Comparison of ENCODE assay signal across 19 cellular contexts in genomic region chr4:145785391-145786008, GRCh38.
DNase-seq lines count a peak whose midpoint lies in the region; ATAC-seq, FAIRE-seq and TF ChIP-seq lines count a peak whose summit lies in the region.
"Had no signal": no experiment of that assay in that cellular context is flagged by ENCODE, and none has a peak within 500 bp of the region (broad histone marks: within the 10 kb centered on the region; RNA-seq: fewer than 3 reads in every experiment).

No MANE protein-coding gene starts in this region.

- peak overlapping the region in 1 of 2 donors; percentile 74 for H3K4me3 Mint-ChIP-seq in CD14-positive monocyte
- H3K4me3 Mint-ChIP-seq: CD8-positive, alpha-beta T cell; T-helper 1 cell treated with Interleukin-12 subunit alpha and Interleukin-12 subunit beta and Interleukin-4 antibody, amounts not matched to agents 30 μg/mL and 1 μg/mL, for 36 hours had no signal

- 0 out of 3 replicates have a peak, but pooled peaks have one; percentile 41 for ATAC-seq in HepG2
- ATAC-seq in HG03457 (IDR thresholded peaks at IDR 0.05; ENCODE audit: unreplicated experiment), result no peak
- ATAC-seq: CD8-positive, alpha-beta T cell had no signal

- H3K4me2 ChIP-seq in HepG2 (ENCODE audit: low read depth, low read length), result no peak overlapping the region

- H3K27ac ChIP-seq in HepG2 (ENCODE audit: extremely low read length, insufficient read depth, low read length), result no peak overlapping the region
- H3K27ac ChIP-seq: adrenal gland had no signal

- no peak overlapping the region for H2AFZ ChIP-seq in HepG2 (ENCODE audit: low read length)

- H3K36me3 ChIP-seq in adipocyte (ENCODE audit: control insufficient read depth, insufficient read depth, low read length, severe bottlenecking), result no peaks in the 10 kb centered on the region
- H3K36me3 ChIP-seq in HepG2 (replicated peaks in 1 of 2; ENCODE audit: control insufficient read depth in 1 of 2, insufficient read depth in 2 of 2, low read length in 2 of 2), result no peaks in the 10 kb centered on the region
- H3K36me3 ChIP-seq: adrenal gland, heart left ventricle had no signal

- H3K4me1 ChIP-seq in adipocyte (ENCODE audit: control insufficient read depth, insufficient read depth, low read length), result peaks cover 18% of the 10 kb centered on the region
- H3K4me1 ChIP-seq in HepG2 (ENCODE audit: insufficient read depth, low read length), result 0 out of 2 replicates have a peak, but pooled peaks cover 12% of the 10 kb centered on the region

- H3K4me3 ChIP-seq in adipocyte (ENCODE audit: low read length) (peak overlapping the region; percentile 11), HepG2 (replicated peaks in 1 of 3; ENCODE audit: insufficient read depth in 1 of 3, low read depth in 2 of 3, low read length in 3 of 3) (no peak overlapping the region)
- H3K4me3 ChIP-seq: adrenal gland, heart left ventricle had no signal

- no peak for TF ChIP-seq CTCF in CD14-positive monocyte (IDR thresholded peaks at IDR 0.05)
- TF ChIP-seq CTCF in HepG2 (CRISPR knock-in tag; IDR thresholded peaks at IDR 0.05), result no peak

- CTCF ChIA-PET in HepG2 (lab: Yijun Ruan, JAX; ENCODE audit: low intra/inter-chr PET ratio, low total read pairs), result no interaction called here

- no TSS peak for BruUV-seq in HepG2 (replicated peaks; lab: Mats Ljungman, UMichigan)

- no peaks in the 10 kb centered on the region for H4K20me1 ChIP-seq in HepG2 (ENCODE audit: insufficient read depth, low read length)

- no peak for TF ChIP-seq RAD21 in HepG2 (CRISPR knock-in tag; IDR thresholded peaks at IDR 0.05)

- intact Hi-C loops in CD14-positive monocyte (cut with micrococcal nuclease) (no loop called here), HepG2 (cut with micrococcal nuclease; ENCODE audit: unreplicated experiment) (no loop called here)

- TF ChIP-seq POLR2A in HepG2 (IDR thresholded peaks at IDR 0.05; ENCODE audit: insufficient read depth in 1 of 2, low read depth in 2 of 2, low read length in 2 of 2), result no peak

- in situ Hi-C loops in HepG2 (cut with HindIII; ENCODE audit: extremely low pct_ligation_motif_present, low pct_unique_long_range_greater_than_20kb), result no loop called here

- H3K36me3 Mint-ChIP-seq in CD14-positive monocyte, result no peaks in the 10 kb centered on the region

- WGBS in HepG2 (ENCODE audit: low lambda C conversion rate), result 75% methylated on average over 2 of the region's 2 CpGs

- H3K27ac Mint-ChIP-seq in CD14-positive monocyte, result peak overlapping the region; percentile 71 to 87 (median 81)
- H3K27ac Mint-ChIP-seq: T-helper 1 cell treated with Interleukin-12 subunit alpha and Interleukin-12 subunit beta and Interleukin-4 antibody, amounts not matched to agents 30 μg/mL and 1 μg/mL, for 36 hours had no signal

- no peak overlapping the region for H3K9ac ChIP-seq in adipocyte (ENCODE audit: low read length)
- H3K9ac ChIP-seq in HepG2 (ENCODE audit: insufficient read depth, low read depth, low read length), result no peak overlapping the region

- POLR2A ChIA-PET in HepG2 (lab: Yijun Ruan, JAX), result no interaction called here

- peak; percentile 14 for DNase-seq in NCI-H2196 (lab: John Stamatoyannopoulos, UW; ENCODE audit: unreplicated experiment)
- DNase-seq in NCI-H2196 treated with DMSO at 0.1 percent for 48 hours (lab: John Stamatoyannopoulos, UW; ENCODE audit: unreplicated experiment), result no peak
- no peak for DNase-seq in CD14-positive monocyte (ENCODE audit: low spot score)
- peak; percentile 40 for DNase-seq in adipocyte (ENCODE audit: low read depth)
- DNase-seq in HepG2 (ENCODE audit: low spot score), result peak; percentile 7
- no peak for DNase-seq in stimulated activated CD4-positive, alpha-beta T cell treated with anti-CD3 and anti-CD28 coated beads, Interleukin-4, amount 100 ng/mL, for 1 hour
- no peak for DNase-seq in urothelium cell line (ENCODE audit: low spot score)
- DNase-seq: adrenal gland; CD8-positive, alpha-beta T cell; cortex of kidney; heart left ventricle; kidney; NCI-H187 treated with DMSO at 0.1 percent for 48 hours; NCI-H69; nucleus accumbens; trophoblast cell had no signal

- H3K79me2 ChIP-seq in HepG2 (ENCODE audit: insufficient read depth, low read length), result no peaks in the 10 kb centered on the region

- no peaks in the 10 kb centered on the region for H3K27me3 Mint-ChIP-seq in CD14-positive monocyte (ENCODE audit: low read depth in 3 of 3)

- peaks cover 36% of the 10 kb centered on the region for H3K4me1 Mint-ChIP-seq in CD14-positive monocyte

- TF ChIP-seq EP300 in HepG2 (IDR thresholded peaks at IDR 0.05; ENCODE audit: low read depth in 2 of 2, low read length in 2 of 2), result no peak
- TF ChIP-seq EP300 in HepG2 (CRISPR knock-in tag; IDR thresholded peaks at IDR 0.05; ENCODE audit: borderline replicate concordance), result no peak

- H3K27me3 ChIP-seq in adipocyte (replicated peaks; ENCODE audit: control insufficient read depth, insufficient read depth, low read length), result no peaks in the 10 kb centered on the region
- no peaks in the 10 kb centered on the region for H3K27me3 ChIP-seq in HepG2 (ENCODE audit: control insufficient read depth in 1 of 2, insufficient read depth in 2 of 2, low read length in 2 of 2)
- H3K27me3 ChIP-seq: adrenal gland, heart left ventricle had no signal

- H3K9me3 Mint-ChIP-seq in CD14-positive monocyte, result peaks cover 0 to 7% (median 5%) of the 10 kb centered on the region in 7 donors
- H3K9me3 Mint-ChIP-seq: CD8-positive, alpha-beta T cell had no signal

- FAIRE-seq in HepG2 (lab: Jason Lieb, UNC), result no peak
- FAIRE-seq in urothelium cell line (lab: Jason Lieb, UNC), result no peak
- FAIRE-seq: H1, kidney had no signal

- H3K9me3 ChIP-seq in adipocyte (ENCODE audit: control insufficient read depth, low read length) (no peaks in the 10 kb centered on the region), HepG2 (ENCODE audit: low read length) (no peaks in the 10 kb centered on the region)
- H3K9me3 ChIP-seq: adrenal gland had no signal

TF ChIP-seq in HepG2, 621 proteins besides CTCF, POLR2A, EP300 and RAD21:
- no peak for TF ChIP-seq ZNF251 (CRISPR knock-in tag; IDR thresholded peaks at IDR 0.05)
- no peak for TF ChIP-seq SKI (IDR thresholded peaks at IDR 0.05; ENCODE audit: partially characterized antibody)
- TF ChIP-seq CEBPG (CRISPR knock-in tag; IDR thresholded peaks at IDR 0.05), result no peak
- no peak for TF ChIP-seq ZNF30 (CRISPR knock-in tag; IDR thresholded peaks at IDR 0.05)
- TF ChIP-seq ZNF605 (CRISPR knock-in tag; IDR thresholded peaks at IDR 0.05), result no peak
- no peak for TF ChIP-seq JDP2 (CRISPR knock-in tag; IDR thresholded peaks at IDR 0.05; ENCODE audit: borderline replicate concordance)
- TF ChIP-seq MED1 (CRISPR knock-in tag; IDR thresholded peaks at IDR 0.05), result no peak
- no peak for TF ChIP-seq SNRNP70 (IDR thresholded peaks at IDR 0.05; ENCODE audit: low read depth, low read length)
- TF ChIP-seq ZNF180 (CRISPR knock-in tag; IDR thresholded peaks at IDR 0.05; ENCODE audit: borderline replicate concordance, low read depth), result no peak
- no peak for TF ChIP-seq ATF7 (IDR thresholded peaks at IDR 0.05)
- TF ChIP-seq ATF7 (CRISPR knock-in tag; IDR thresholded peaks at IDR 0.05), result no peak
- TF ChIP-seq ZNF547 (CRISPR knock-in tag; IDR thresholded peaks at IDR 0.05), result no peak
- TF ChIP-seq ZNF549 (CRISPR knock-in tag; IDR thresholded peaks at IDR 0.05), result no peak
- TF ChIP-seq ATM (IDR thresholded peaks at IDR 0.05; ENCODE audit: borderline replicate concordance), result no peak
- no peak for TF ChIP-seq PRPF4 (IDR thresholded peaks at IDR 0.05; ENCODE audit: low read depth, low read length, poor library complexity, severe bottlenecking)

Comparison
In these comparisons a context has a peak if more than half of its experiments do, and no peak if none do; other contexts are left out.
1. DNase-seq: peak in NCI-H2196 (single experiment), adipocyte (single experiment) and HepG2 (single experiment); none in NCI-H2196 treated with DMSO at 0.1 percent for 48 hours (single experiment), CD14-positive monocyte (single experiment), stimulated activated CD4-positive, alpha-beta T cell treated with anti-CD3 and anti-CD28 coated beads, Interleukin-4, amount 100 ng/mL, for 1 hour (single experiment) and urothelium cell line (single experiment).